30 cellular contexts compared by ENCODE assay signal in genomic region chr2:62109554-62109953, GRCh38.
"Had no signal": no experiment of that assay in that cellular context is flagged by ENCODE, and none has a peak within 500 bp of the region (broad histone marks: within the 10 kb centered on the region; RNA-seq: fewer than 3 reads in every experiment).

No MANE protein-coding gene starts in this region.

- ATAC-seq: activated CD4-positive, alpha-beta T cell treated with anti-CD3 and anti-CD28 coated beads for 36 hours; activated CD4-positive, CD25-positive, alpha-beta regulatory T cell treated with anti-CD3 and anti-CD28 coated beads, Interleukin-2, amount 50 U/mL, for 24 hours; activated CD8-positive, alpha-beta memory T cell treated with anti-CD3 and anti-CD28 coated beads, Interleukin-2, amount 10 ng/mL, durations not matched to agents 7 days and 5 days; activated CD8-positive, alpha-beta T cell treated with anti-CD3 and anti-CD28 coated beads, Interleukin-2, amount 10 ng/mL, durations not matched to agents 7 days and 5 days; activated T-cell treated with anti-CD3 and anti-CD28 coated beads, Interleukin-2, amount 50 U/mL, for 72 hours; foreskin keratinocyte; gastrocnemius medialis; heart left ventricle; T-helper 17 cell had no signal

- FAIRE-seq: astrocyte, bronchial epithelial cell had no signal

- DNase-seq: activated B cell treated with CpG ODN at 0.5 μM for 24 hours; activated CD4-positive, alpha-beta memory T cell treated with anti-CD3 and anti-CD28 coated beads for 36 hours; activated CD4-positive, alpha-beta T cell treated with anti-CD3 and anti-CD28 coated beads for 36 hours; activated CD4-positive, alpha-beta T cell treated with anti-CD3 and anti-CD28 coated beads, Interleukin-2, amount 10 ng/mL, durations not matched to agents 24 days and 14 days; activated CD8-positive, alpha-beta memory T cell treated with anti-CD3 and anti-CD28 coated beads, Interleukin-2, amount 10 ng/mL, durations not matched to agents 7 days and 5 days; activated CD8-positive, alpha-beta memory T cell treated with anti-CD3 and anti-CD28 coated beads, Interleukin-2, amount 50 U/mL, for 4 hours; activated CD8-positive, alpha-beta T cell treated with anti-CD3 and anti-CD28 coated beads, Interleukin-2, amount 10 ng/mL, durations not matched to agents 7 days and 5 days; activated gamma-delta T cell; activated naive CD4-positive, alpha-beta T cell; activated naive CD4-positive, alpha-beta T cell treated with anti-CD3 and anti-CD28 coated beads, Interleukin-2, amount 10 ng/mL, durations not matched to agents 7 days and 5 days; activated T-cell treated with anti-CD3 and anti-CD28 coated beads, Interleukin-2, amount 50 U/mL, for 24 hours; activated T-cell treated with anti-CD3 and anti-CD28 coated beads, Interleukin-2, amount 50 U/mL, for 72 hours; amniotic stem cell; anterior cingulate cortex; brain microvascular endothelial cell; dorsolateral prefrontal cortex; effector memory CD4-positive, alpha-beta T cell; foreskin keratinocyte; gastrocnemius medialis; glutamatergic neuron; heart left ventricle; T-helper 1 cell; T-helper 17 cell; T1000; WERI-Rb-1 had no signal

- H3K27ac ChIP-seq: brain microvascular endothelial cell, coronary artery, dorsolateral prefrontal cortex, esophagus muscularis mucosa, foreskin keratinocyte, gastrocnemius medialis, heart left ventricle, WERI-Rb-1 had no signal

- H3K9me3 ChIP-seq: esophagus muscularis mucosa, gastrocnemius medialis, heart left ventricle had no signal

- H3K36me3 ChIP-seq: brain microvascular endothelial cell, esophagus muscularis mucosa, gastrocnemius medialis, heart left ventricle, WERI-Rb-1 had no signal

- H3K27me3 ChIP-seq: brain microvascular endothelial cell, dorsolateral prefrontal cortex, esophagus muscularis mucosa, foreskin keratinocyte, gastrocnemius medialis, heart left ventricle had no signal

- H3K4me3 ChIP-seq: coronary artery, dorsolateral prefrontal cortex, esophagus muscularis mucosa, gastrocnemius medialis, heart left ventricle had no signal
